ENCODE assay signal across 1 cellular context in genomic region chr14:21103710-21104447, GRCh38.
TF ChIP-seq lines count a peak whose summit lies in the region.

No MANE protein-coding gene starts in this region.

TF ChIP-seq in HepG2, 621 proteins besides CTCF, POLR2A, EP300 and RAD21 (continued from another document and continues in another):
- TF ChIP-seq PBX2 (CRISPR knock-in tag; IDR thresholded peaks at IDR 0.05) (no peak; the same call in 1 of the 2 replicates), ZNF414 (CRISPR knock-in tag; IDR thresholded peaks at IDR 0.05) (peak; percentile 97), SMAD3 (CRISPR knock-in tag; IDR thresholded peaks at IDR 0.05) (peak; percentile 89), ZNF781 (CRISPR knock-in tag; IDR thresholded peaks at IDR 0.05; ENCODE audit: borderline replicate concordance, not compliant biosample characterization) (peak; percentile 99), WIZ (CRISPR knock-in tag; IDR thresholded peaks at IDR 0.05) (peak; percentile 92), MAFG (CRISPR knock-in tag; IDR thresholded peaks at IDR 0.05) (peak; percentile 75), ZNF432 (CRISPR knock-in tag; IDR thresholded peaks at IDR 0.05; ENCODE audit: borderline replicate concordance) (0 out of 2 replicates have a peak, but pooled peaks have one; percentile 72), ZNF407 (CRISPR knock-in tag; IDR thresholded peaks at IDR 0.05; ENCODE audit: not compliant biosample characterization) (peak; percentile 96), HOXD1 (CRISPR knock-in tag; IDR thresholded peaks at IDR 0.05) (peak; percentile 84), MIER2 (CRISPR knock-in tag; IDR thresholded peaks at IDR 0.05) (peak; percentile 64; the same call in 1 of the 2 replicates), SIX1 (CRISPR knock-in tag; IDR thresholded peaks at IDR 0.05; ENCODE audit: borderline replicate concordance) (peak; percentile 34), ZNF598 (CRISPR knock-in tag; IDR thresholded peaks at IDR 0.05; ENCODE audit: borderline replicate concordance) (peak; percentile 100), ZBTB8A (CRISPR knock-in tag; IDR thresholded peaks at IDR 0.05; ENCODE audit: borderline replicate concordance, low read depth) (no peak; the same call in none of the 2 replicates), RBM22 (optimal IDR thresholded peaks at IDR 0.05; ENCODE audit: low read length) (peak; percentile 95), PHF21A (CRISPR knock-in tag; IDR thresholded peaks at IDR 0.05) (peak; percentile 98), NKX3-1 (CRISPR knock-in tag; IDR thresholded peaks at IDR 0.05) (peak; percentile 84), ZMYM4 (CRISPR knock-in tag; IDR thresholded peaks at IDR 0.05) (peak; percentile 91), POLR2AphosphoS2 (IDR thresholded peaks at IDR 0.05; ENCODE audit: low read depth, low read length) (peak; percentile 73; the same call in 1 of the 2 replicates), ZNF10 (CRISPR knock-in tag; IDR thresholded peaks at IDR 0.05; ENCODE audit: borderline replicate concordance, low read depth) (no peak), FLYWCH1 (CRISPR knock-in tag; IDR thresholded peaks at IDR 0.05) (peak; percentile 97), TRIM22 (IDR thresholded peaks at IDR 0.05) (no peak), ELK4 (CRISPR knock-in tag; IDR thresholded peaks at IDR 0.05; ENCODE audit: borderline replicate concordance) (0 out of 2 replicates have a peak, but pooled peaks have one; percentile 25), SP140L (CRISPR knock-in tag; IDR thresholded peaks at IDR 0.05; ENCODE audit: borderline replicate concordance) (no peak; the same call in 1 of the 2 replicates), HDAC2 (CRISPR knock-in tag; IDR thresholded peaks at IDR 0.05) (peak; percentile 81), NFE2 (CRISPR knock-in tag; IDR thresholded peaks at IDR 0.05) (no peak), THAP7 (CRISPR knock-in tag; IDR thresholded peaks at IDR 0.05) (peak; percentile 97), ZNF34 (CRISPR knock-in tag; IDR thresholded peaks at IDR 0.05; ENCODE audit: borderline replicate concordance) (0 out of 2 replicates have a peak, but pooled peaks have one; percentile 87), ZNF749 (CRISPR knock-in tag; IDR thresholded peaks at IDR 0.05; ENCODE audit: borderline replicate concordance) (peak; percentile 99), KDM1A (CRISPR knock-in tag; IDR thresholded peaks at IDR 0.05) (peak; percentile 57; the same call in 1 of the 2 replicates), PPARG (CRISPR knock-in tag; conservative IDR thresholded peaks at IDR 0.05) (peak; percentile 59), ZNF550 (CRISPR knock-in tag; IDR thresholded peaks at IDR 0.05; ENCODE audit: borderline replicate concordance) (no peak), SOX6 (IDR thresholded peaks at IDR 0.05) (no peak), SOX6 (CRISPR knock-in tag; IDR thresholded peaks at IDR 0.05) (peak; percentile 94), ZNF580 (CRISPR knock-in tag; IDR thresholded peaks at IDR 0.05; ENCODE audit: borderline replicate concordance, low read depth) (peak; percentile 89), HINFP (CRISPR knock-in tag; IDR thresholded peaks at IDR 0.05; ENCODE audit: low read depth) (peak; percentile 94), ZNF770 (CRISPR knock-in tag; IDR thresholded peaks at IDR 0.05) (no peak; the same call in 1 of the 2 replicates), SP5 (CRISPR knock-in tag; IDR thresholded peaks at IDR 0.05; ENCODE audit: borderline replicate concordance, low read depth) (peak; percentile 80), KAT8 (CRISPR knock-in tag; IDR thresholded peaks at IDR 0.05) (peak; percentile 88), ZNF121 (CRISPR knock-in tag; IDR thresholded peaks at IDR 0.05) (peak; percentile 82), ZNF577 (CRISPR knock-in tag; IDR thresholded peaks at IDR 0.05; ENCODE audit: borderline replicate concordance, low read depth) (peak; percentile 90; the same call in 1 of the 2 replicates), ZNF512B (CRISPR knock-in tag; IDR thresholded peaks at IDR 0.05; ENCODE audit: borderline replicate concordance) (peak; percentile 25; the same call in 1 of the 2 replicates)
